In genomic region chr11:34685864-34686263, GRCh38 we compare ENCODE assay signal across 14 cellular contexts.
"Had no signal": no experiment of that assay in that cellular context is flagged by ENCODE, and none has a peak within 500 bp of the region (broad histone marks: within the 10 kb centered on the region; RNA-seq: fewer than 3 reads in every experiment).

No MANE protein-coding gene starts in this region.

- H3K36me3 Mint-ChIP-seq: activated naive CD8-positive, alpha-beta T cell treated with anti-CD3 and anti-CD28 coated beads for 36 hours had no signal

- H3K27me3 Mint-ChIP-seq: activated naive CD8-positive, alpha-beta T cell treated with anti-CD3 and anti-CD28 coated beads for 36 hours had no signal

- H3K4me1 Mint-ChIP-seq: activated CD4-positive, alpha-beta memory T cell treated with anti-CD3 and anti-CD28 coated beads, Interleukin-2, amount 10 ng/mL, durations not matched to agents 7 days and 5 days; activated naive CD8-positive, alpha-beta T cell treated with anti-CD3 and anti-CD28 coated beads for 36 hours; neural crest cell had no signal

- H3K36me3 ChIP-seq: gastroesophageal sphincter, right lobe of liver, suprapubic skin, WERI-Rb-1 had no signal

- H3K9me3 Mint-ChIP-seq: activated CD4-positive, alpha-beta memory T cell treated with anti-CD3 and anti-CD28 coated beads, Interleukin-2, amount 10 ng/mL, durations not matched to agents 7 days and 5 days; activated naive CD8-positive, alpha-beta T cell treated with anti-CD3 and anti-CD28 coated beads for 36 hours; activated T-cell treated with anti-CD3 and anti-CD28 coated beads, Interleukin-2, amount 50 U/mL, for 72 hours; neural crest cell had no signal

- H3K4me1 ChIP-seq: gastroesophageal sphincter, psoas muscle, right lobe of liver had no signal

- H3K27ac ChIP-seq: gastroesophageal sphincter, psoas muscle, right lobe of liver, WERI-Rb-1 had no signal

- DNase-seq: activated CD8-positive, alpha-beta memory T cell treated with anti-CD3 and anti-CD28 coated beads, Interleukin-2, amount 50 U/mL, for 4 hours; activated gamma-delta T cell; activated naive CD8-positive, alpha-beta T cell treated with anti-CD3 and anti-CD28 coated beads for 36 hours; cerebellar nuclear complex; effector CD8-positive, alpha-beta T cell; right lobe of liver; stimulated activated naive CD8-positive, alpha-beta T cell treated with anti-CD3 and anti-CD28 coated beads, Interleukin-15, Interleukin-2, amounts not matched to agents 100 U/mL and 50 U/mL, for 24 hours; WERI-Rb-1 had no signal

- H3K27me3 ChIP-seq: gastroesophageal sphincter, right lobe of liver, suprapubic skin had no signal

- H3K4me3 Mint-ChIP-seq: activated CD4-positive, alpha-beta memory T cell treated with anti-CD3 and anti-CD28 coated beads, Interleukin-2, amount 10 ng/mL, durations not matched to agents 7 days and 5 days; activated naive CD8-positive, alpha-beta T cell treated with anti-CD3 and anti-CD28 coated beads for 36 hours; activated T-cell treated with anti-CD3 and anti-CD28 coated beads, Interleukin-2, amount 50 U/mL, for 72 hours; neural crest cell had no signal

- H3K4me3 ChIP-seq: gastroesophageal sphincter, psoas muscle, right lobe of liver, suprapubic skin had no signal

- H3K9me3 ChIP-seq: gastroesophageal sphincter, psoas muscle, right lobe of liver, suprapubic skin had no signal

- ATAC-seq: gastroesophageal sphincter; stimulated activated naive CD8-positive, alpha-beta T cell treated with anti-CD3 and anti-CD28 coated beads, Interleukin-15, Interleukin-2, amounts not matched to agents 100 U/mL and 50 U/mL, for 24 hours had no signal

- H3K27ac Mint-ChIP-seq: activated CD4-positive, alpha-beta memory T cell treated with anti-CD3 and anti-CD28 coated beads, Interleukin-2, amount 10 ng/mL, durations not matched to agents 7 days and 5 days; activated naive CD8-positive, alpha-beta T cell treated with anti-CD3 and anti-CD28 coated beads for 36 hours; activated T-cell treated with anti-CD3 and anti-CD28 coated beads, Interleukin-2, amount 50 U/mL, for 72 hours had no signal
